ENCODE assay signal across 8 cellular contexts in genomic region chr10:3749597-3750351, GRCh38. TPM values are rescaled to one million over a fixed set of nuclear protein-coding genes. Genes with fewer than 3 reads are reported as not detected.
DNase-seq lines count a peak whose midpoint lies in the region; ATAC-seq and TF ChIP-seq lines count a peak whose summit lies in the region.

No MANE protein-coding gene starts in this region.

- POLR2A ChIA-PET in CD4-positive, alpha-beta T cell (lab: Charles Lee), result interaction anchor here (0.8 to 1.6 kb wide), 3 partner anchors 9 to 35 kb away, joined by 3 to 4 read pairs (median 4); partner anchors contain the start of gene KLF6

- no peak for TF ChIP-seq CTCF in neural progenitor cell (IDR thresholded peaks at IDR 0.05)
- TF ChIP-seq CTCF in CD4-positive, alpha-beta T cell (IDR thresholded peaks at IDR 0.05), result no peak

- H3K4me2 ChIP-seq in neural progenitor cell, result no peak overlapping the region

- no peak overlapping the region for H3K4me3 Mint-ChIP-seq in neural progenitor cell
- H3K4me3 Mint-ChIP-seq in CD4-positive, alpha-beta T cell, result no peak overlapping the region

- CTCF ChIA-PET in CD4-positive, alpha-beta T cell (lab: Charles Lee), result no interaction called here

- no peaks in the 10 kb centered on the region for H3K36me3 ChIP-seq in neural progenitor cell

- no peaks in the 10 kb centered on the region for H4K20me1 ChIP-seq in neural progenitor cell (ENCODE audit: low read depth)

- no peaks in the 10 kb centered on the region for H3K36me3 Mint-ChIP-seq in neural progenitor cell
- no peaks in the 10 kb centered on the region for H3K36me3 Mint-ChIP-seq in CD4-positive, alpha-beta T cell (ENCODE audit: low read depth)

- no peak overlapping the region for H2AFZ ChIP-seq in neural progenitor cell (replicated peaks)

- peak overlapping the region; percentile 18 for H3K27ac ChIP-seq in epithelial cell of prostate
- no peak overlapping the region for H3K27ac ChIP-seq in neural progenitor cell
- H3K27ac ChIP-seq in CD4-positive, alpha-beta T cell (ENCODE audit: low read depth, low read length), result no peak overlapping the region

- H3K27me3 ChIP-seq in neural progenitor cell, result no peaks in the 10 kb centered on the region
- no peaks in the 10 kb centered on the region for H3K27me3 ChIP-seq in CD4-positive, alpha-beta T cell (ENCODE audit: control insufficient read depth, insufficient read depth, low read length)

- no peaks in the 10 kb centered on the region for H3K9me3 Mint-ChIP-seq in neural progenitor cell
- no peaks in the 10 kb centered on the region for H3K9me3 Mint-ChIP-seq in CD4-positive, alpha-beta T cell

- H3K4me3 ChIP-seq in neural progenitor cell, result no peak overlapping the region

- H3K27ac Mint-ChIP-seq in neural progenitor cell, result peak overlapping the region; percentile 60
- H3K27ac Mint-ChIP-seq in CD4-positive, alpha-beta T cell, result no peak overlapping the region

- DNase-seq in GM03348 (ENCODE audit: low spot score), result peak; percentile 81
- peak; percentile 41 for DNase-seq in HT-29 (ENCODE audit: low spot score)
- DNase-seq in epithelial cell of prostate (ENCODE audit: low read depth, low spot score), result no peak
- DNase-seq in neural progenitor cell (ENCODE audit: low spot score), result no peak
- DNase-seq in CD4-positive, alpha-beta T cell, result no peak
- DNase-seq in stimulated activated CD4-positive, alpha-beta T cell treated with anti-CD3 and anti-CD28 coated beads, Interleukin-4, amount 100 ng/mL, for 24 hours, result no peak
- no peak for DNase-seq in dermis blood vessel endothelial cell

- peaks cover 45% of the 10 kb centered on the region for H3K4me1 Mint-ChIP-seq in neural progenitor cell
- H3K4me1 Mint-ChIP-seq in CD4-positive, alpha-beta T cell (ENCODE audit: low read depth), result peaks cover 5% of the 10 kb centered on the region

- peaks cover 7% of the 10 kb centered on the region for H3K4me1 ChIP-seq in neural progenitor cell

- peaks cover 4% of the 10 kb centered on the region for H3K27me3 Mint-ChIP-seq in neural progenitor cell (ENCODE audit: insufficient read depth, low read depth)
- H3K27me3 Mint-ChIP-seq in CD4-positive, alpha-beta T cell, result no peaks in the 10 kb centered on the region

- H3K79me2 ChIP-seq in neural progenitor cell (ENCODE audit: low read depth), result no peaks in the 10 kb centered on the region

- H3F3A ChIP-seq in neural progenitor cell (ENCODE audit: low read depth), result no peaks in the 10 kb centered on the region

- no peak for ATAC-seq in CD4-positive, alpha-beta T cell (ENCODE audit: poor library complexity)
- ATAC-seq in GM19324 (IDR thresholded peaks at IDR 0.05; ENCODE audit: low FRiP score, unreplicated experiment), result no peak

- no peaks in the 10 kb centered on the region for H3K9me3 ChIP-seq in neural progenitor cell (ENCODE audit: low read depth)
- no peaks in the 10 kb centered on the region for H3K9me3 ChIP-seq in CD4-positive, alpha-beta T cell (ENCODE audit: control insufficient read depth, low read length)

- intact Hi-C loops in CD4-positive, alpha-beta T cell (cut with DNase I, micrococcal nuclease), result no loop called here

- no peak overlapping the region for H3K9ac ChIP-seq in neural progenitor cell

RNA-seq across cellular contexts. Expression of gene KLF6, which starts 35.2 kb away (rescaled TPM):
- 155 and 182 TPM in 2 replicates for total RNA-seq in HT-29 (2014; rRNA removed; shearing (Covaris generic))
- 8.7 and 11.9 TPM in 2 replicates for total RNA-seq in neural progenitor cell (ENCODE audit: low replicate concordance)
- 100 to 1,000 TPM; 851 to 874 TPM for total RNA-seq in CD4-positive, alpha-beta T cell
- total RNA-seq in dermis blood vessel endothelial cell, result 101 and 205 TPM in 2 replicates

Comparison
In these comparisons a context has a peak if more than half of its experiments do, and no peak if none do; other contexts are left out.
1. DNase-seq: peak in GM03348 (single experiment) and HT-29 (single experiment); none in epithelial cell of prostate (single experiment), neural progenitor cell (single experiment), CD4-positive, alpha-beta T cell (0 of 10), stimulated activated CD4-positive, alpha-beta T cell treated with anti-CD3 and anti-CD28 coated beads, Interleukin-4, amount 100 ng/mL, for 24 hours (single experiment) and dermis blood vessel endothelial cell (single experiment).